Comparison of ENCODE assay signal across 39 cellular contexts in the genomic region with DNA sequence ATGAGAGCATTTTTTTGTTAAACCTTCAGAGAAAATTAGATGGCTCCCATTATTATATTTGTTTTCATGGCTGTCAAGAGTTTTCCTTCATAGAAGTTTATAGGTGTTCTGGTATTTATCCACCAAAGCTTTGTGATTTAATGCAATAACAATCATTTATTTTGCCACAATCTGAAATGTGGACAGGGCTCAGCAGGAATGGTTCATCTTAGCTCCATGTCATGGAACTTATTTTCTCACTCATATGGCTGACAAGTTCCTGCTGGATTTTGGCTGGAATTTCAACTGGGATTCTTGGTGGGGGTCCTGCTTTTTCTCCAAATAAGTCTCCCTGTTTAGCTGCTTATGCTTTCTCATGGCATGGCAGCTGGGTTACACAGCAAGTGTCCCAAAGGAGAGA.
"Had no signal": no experiment of that assay in that cellular context is flagged by ENCODE, and none has a peak within 500 bp of the region (broad histone marks: within the 10 kb centered on the region; RNA-seq: fewer than 3 reads in every experiment).

No MANE protein-coding gene starts in this region.

- DNase-seq: activated effector memory CD4-positive, alpha-beta T cell treated with anti-CD3 and anti-CD28 coated beads, Interleukin-2, amount 50 U/mL, for 16 hours; activated effector memory CD4-positive, alpha-beta T cell treated with Interleukin-2 at 50 U/mL for 16 hours; activated gamma-delta T cell; activated gamma-delta T cell treated with Interleukin-2 at 50 U/mL for 16 hours; activated naive CD4-positive, alpha-beta T cell; activated naive CD4-positive, alpha-beta T cell treated with anti-CD3 and anti-CD28 coated beads for 36 hours; activated naive CD4-positive, alpha-beta T cell treated with anti-CD3 and anti-CD28 coated beads, Interleukin-2, amount 10 ng/mL, durations not matched to agents 7 days and 5 days; activated naive CD4-positive, alpha-beta T cell treated with anti-CD3 and anti-CD28 coated beads, Interleukin-2, amount 50 U/mL, for 16 hours; activated naive CD4-positive, alpha-beta T cell treated with Interleukin-2 at 50 U/mL for 16 hours; activated naive CD8-positive, alpha-beta T cell treated with anti-CD3 and anti-CD28 coated beads for 36 hours; activated naive CD8-positive, alpha-beta T cell treated with anti-CD3 and anti-CD28 coated beads, Interleukin-2, amount 10 ng/mL, durations not matched to agents 7 days and 5 days; activated naive CD8-positive, alpha-beta T cell treated with anti-CD3 and anti-CD28 coated beads, Interleukin-2, amount 50 U/mL, for 24 hours; activated T-cell treated with anti-CD3 and anti-CD28 coated beads, Interleukin-2, amount 50 U/mL, for 24 hours; activated T-cell treated with anti-CD3 and anti-CD28 coated beads, Interleukin-2, amount 50 U/mL, for 4 hours; activated T-cell treated with anti-CD3 and anti-CD28 coated beads, Interleukin-2, amount 50 U/mL, for 48 hours; activated T-cell treated with anti-CD3 and anti-CD28 coated beads, Interleukin-2, amount 50 U/mL, for 72 hours; adrenal gland; amniotic stem cell; amygdala; anterior cingulate cortex; aorta; body of pancreas; brain microvascular endothelial cell; caudate nucleus; central memory CD4-positive, alpha-beta T cell; cerebellar nuclear complex had no signal

- H3K36me3 ChIP-seq: adrenal gland, ascending aorta, brain microvascular endothelial cell, breast epithelium, cardiac muscle cell had no signal

- H3K36me3 Mint-ChIP-seq: activated naive CD4-positive, alpha-beta T cell treated with anti-CD3 and anti-CD28 coated beads, Interleukin-2, amount 10 ng/mL, durations not matched to agents 7 days and 5 days; activated naive CD4-positive, alpha-beta T cell treated with anti-CD3 and anti-CD28 coated beads, Interleukin-2, amount 50 U/mL, for 24 hours; activated naive CD4-positive, alpha-beta T cell treated with anti-CD3 and anti-CD28 coated beads, Interleukin-2, amount 50 U/mL, for 72 hours; activated naive CD8-positive, alpha-beta T cell; activated naive CD8-positive, alpha-beta T cell treated with anti-CD3 and anti-CD28 coated beads for 36 hours; activated naive CD8-positive, alpha-beta T cell treated with anti-CD3 and anti-CD28 coated beads, Interleukin-2, amount 10 ng/mL, durations not matched to agents 7 days and 5 days had no signal

- ATAC-seq: activated naive CD4-positive, alpha-beta T cell treated with anti-CD3 and anti-CD28 coated beads, Interleukin-2, amount 50 U/mL, for 72 hours; activated naive CD8-positive, alpha-beta T cell treated with anti-CD3 and anti-CD28 coated beads, Interleukin-2, amount 50 U/mL, for 24 hours; activated T-cell treated with anti-CD3 and anti-CD28 coated beads, Interleukin-2, amount 50 U/mL, for 4 hours; activated T-cell treated with anti-CD3 and anti-CD28 coated beads, Interleukin-2, amount 50 U/mL, for 72 hours; activated T-helper 17 cell treated with anti-CD3 and anti-CD28 coated beads, Interleukin-2, amount 50 U/mL, for 72 hours; body of pancreas had no signal

- H3K4me3 ChIP-seq: adrenal gland, ascending aorta, body of pancreas, breast epithelium, cardiac muscle cell had no signal

- H3K27ac Mint-ChIP-seq: activated naive CD4-positive, alpha-beta T cell treated with anti-CD3 and anti-CD28 coated beads for 36 hours; activated naive CD4-positive, alpha-beta T cell treated with anti-CD3 and anti-CD28 coated beads, Interleukin-2, amount 10 ng/mL, durations not matched to agents 7 days and 5 days; activated naive CD4-positive, alpha-beta T cell treated with anti-CD3 and anti-CD28 coated beads, Interleukin-2, amount 50 U/mL, for 24 hours; activated naive CD4-positive, alpha-beta T cell treated with anti-CD3 and anti-CD28 coated beads, Interleukin-2, amount 50 U/mL, for 72 hours; activated naive CD8-positive, alpha-beta T cell; activated naive CD8-positive, alpha-beta T cell treated with anti-CD3 and anti-CD28 coated beads for 36 hours; activated naive CD8-positive, alpha-beta T cell treated with anti-CD3 and anti-CD28 coated beads, Interleukin-2, amount 10 ng/mL, durations not matched to agents 7 days and 5 days; activated naive CD8-positive, alpha-beta T cell treated with anti-CD3 and anti-CD28 coated beads, Interleukin-2, amount 50 U/mL, for 24 hours; activated T-cell treated with anti-CD3 and anti-CD28 coated beads, Interleukin-2, amount 50 U/mL, for 24 hours; activated T-cell treated with anti-CD3 and anti-CD28 coated beads, Interleukin-2, amount 50 U/mL, for 72 hours; activated T-helper 1 cell treated with anti-CD3 and anti-CD28 coated beads, Interleukin-12 subunit alpha, Interleukin-12 subunit beta, Interleukin-2, Interleukin-4 antibody, amounts not matched to agents 30 ng/mL and 10 ng/mL and 1 ng/mL, durations not matched to agents 14 hours and 24 hours and 36 hours; activated T-helper 17 cell treated with anti-CD3 and anti-CD28 coated beads, Interleukin-2, amount 50 U/mL, for 72 hours; activated T-helper 2 cell treated with anti-CD3 and anti-CD28 coated beads, Interferon-gamma antibody, Interleukin-2, Interleukin-4, amounts not matched to agents 10 μg/mL and 5 μg/mL and 100 μg/mL, durations not matched to agents 14 hours and 24 hours and 36 hours; brain had no signal

- FAIRE-seq: astrocyte, bronchial epithelial cell had no signal

- H3K27ac ChIP-seq: adrenal gland, ascending aorta, body of pancreas, brain microvascular endothelial cell, breast epithelium, cardiac muscle cell had no signal

- H3K4me1 Mint-ChIP-seq: activated naive CD4-positive, alpha-beta T cell treated with anti-CD3 and anti-CD28 coated beads, Interleukin-2, amount 10 ng/mL, durations not matched to agents 7 days and 5 days; activated naive CD4-positive, alpha-beta T cell treated with anti-CD3 and anti-CD28 coated beads, Interleukin-2, amount 50 U/mL, for 24 hours; activated naive CD8-positive, alpha-beta T cell treated with anti-CD3 and anti-CD28 coated beads for 36 hours; activated naive CD8-positive, alpha-beta T cell treated with anti-CD3 and anti-CD28 coated beads, Interleukin-2, amount 10 ng/mL, durations not matched to agents 7 days and 5 days; activated naive CD8-positive, alpha-beta T cell treated with anti-CD3 and anti-CD28 coated beads, Interleukin-2, amount 50 U/mL, for 24 hours; activated T-helper 17 cell treated with anti-CD3 and anti-CD28 coated beads, Interleukin-2, amount 50 U/mL, for 72 hours; central memory CD8-positive, alpha-beta T cell had no signal

- H3K9me3 Mint-ChIP-seq: activated naive CD4-positive, alpha-beta T cell treated with anti-CD3 and anti-CD28 coated beads for 36 hours; activated naive CD4-positive, alpha-beta T cell treated with anti-CD3 and anti-CD28 coated beads, Interleukin-2, amount 50 U/mL, for 24 hours; activated naive CD8-positive, alpha-beta T cell treated with anti-CD3 and anti-CD28 coated beads for 36 hours; activated naive CD8-positive, alpha-beta T cell treated with anti-CD3 and anti-CD28 coated beads, Interleukin-2, amount 10 ng/mL, durations not matched to agents 7 days and 5 days; activated naive CD8-positive, alpha-beta T cell treated with anti-CD3 and anti-CD28 coated beads, Interleukin-2, amount 50 U/mL, for 24 hours; activated T-cell treated with anti-CD3 and anti-CD28 coated beads, Interleukin-2, amount 50 U/mL, for 4 hours; activated T-helper 17 cell treated with anti-CD3 and anti-CD28 coated beads, Interleukin-2, amount 50 U/mL, for 72 hours had no signal

- H3K27me3 Mint-ChIP-seq: activated naive CD4-positive, alpha-beta T cell treated with anti-CD3 and anti-CD28 coated beads, Interleukin-2, amount 10 ng/mL, durations not matched to agents 7 days and 5 days; activated naive CD4-positive, alpha-beta T cell treated with anti-CD3 and anti-CD28 coated beads, Interleukin-2, amount 50 U/mL, for 24 hours; activated naive CD8-positive, alpha-beta T cell; activated naive CD8-positive, alpha-beta T cell treated with anti-CD3 and anti-CD28 coated beads for 36 hours; activated naive CD8-positive, alpha-beta T cell treated with anti-CD3 and anti-CD28 coated beads, Interleukin-2, amount 10 ng/mL, durations not matched to agents 7 days and 5 days; activated naive CD8-positive, alpha-beta T cell treated with anti-CD3 and anti-CD28 coated beads, Interleukin-2, amount 50 U/mL, for 24 hours; activated T-cell treated with anti-CD3 and anti-CD28 coated beads, Interleukin-2, amount 50 U/mL, for 24 hours; activated T-helper 17 cell treated with anti-CD3 and anti-CD28 coated beads, Interleukin-2, amount 50 U/mL, for 72 hours; brain; central memory CD8-positive, alpha-beta T cell had no signal

- H3K27me3 ChIP-seq: adrenal gland, ascending aorta, body of pancreas, brain microvascular endothelial cell, breast epithelium, cardiac muscle cell had no signal

- H3K4me1 ChIP-seq: adrenal gland, ascending aorta, body of pancreas, breast epithelium had no signal

- H3K4me3 Mint-ChIP-seq: activated naive CD4-positive, alpha-beta T cell treated with anti-CD3 and anti-CD28 coated beads for 36 hours; activated naive CD4-positive, alpha-beta T cell treated with anti-CD3 and anti-CD28 coated beads, Interleukin-2, amount 10 ng/mL, durations not matched to agents 7 days and 5 days; activated naive CD4-positive, alpha-beta T cell treated with anti-CD3 and anti-CD28 coated beads, Interleukin-2, amount 50 U/mL, for 24 hours; activated naive CD8-positive, alpha-beta T cell; activated naive CD8-positive, alpha-beta T cell treated with anti-CD3 and anti-CD28 coated beads for 36 hours; activated naive CD8-positive, alpha-beta T cell treated with anti-CD3 and anti-CD28 coated beads, Interleukin-2, amount 10 ng/mL, durations not matched to agents 7 days and 5 days; activated naive CD8-positive, alpha-beta T cell treated with anti-CD3 and anti-CD28 coated beads, Interleukin-2, amount 50 U/mL, for 24 hours; activated T-cell treated with anti-CD3 and anti-CD28 coated beads, Interleukin-2, amount 50 U/mL, for 24 hours; activated T-cell treated with anti-CD3 and anti-CD28 coated beads, Interleukin-2, amount 50 U/mL, for 4 hours; activated T-cell treated with anti-CD3 and anti-CD28 coated beads, Interleukin-2, amount 50 U/mL, for 72 hours; activated T-helper 1 cell treated with anti-CD3 and anti-CD28 coated beads, Interleukin-12 subunit alpha, Interleukin-12 subunit beta, Interleukin-2, Interleukin-4 antibody, amounts not matched to agents 30 ng/mL and 10 ng/mL and 1 ng/mL, durations not matched to agents 14 hours and 24 hours and 36 hours; activated T-helper 17 cell treated with anti-CD3 and anti-CD28 coated beads, Interleukin-2, amount 50 U/mL, for 72 hours; brain; central memory CD8-positive, alpha-beta T cell had no signal
